1 cellular context compared by ENCODE assay signal in the genomic region with DNA sequence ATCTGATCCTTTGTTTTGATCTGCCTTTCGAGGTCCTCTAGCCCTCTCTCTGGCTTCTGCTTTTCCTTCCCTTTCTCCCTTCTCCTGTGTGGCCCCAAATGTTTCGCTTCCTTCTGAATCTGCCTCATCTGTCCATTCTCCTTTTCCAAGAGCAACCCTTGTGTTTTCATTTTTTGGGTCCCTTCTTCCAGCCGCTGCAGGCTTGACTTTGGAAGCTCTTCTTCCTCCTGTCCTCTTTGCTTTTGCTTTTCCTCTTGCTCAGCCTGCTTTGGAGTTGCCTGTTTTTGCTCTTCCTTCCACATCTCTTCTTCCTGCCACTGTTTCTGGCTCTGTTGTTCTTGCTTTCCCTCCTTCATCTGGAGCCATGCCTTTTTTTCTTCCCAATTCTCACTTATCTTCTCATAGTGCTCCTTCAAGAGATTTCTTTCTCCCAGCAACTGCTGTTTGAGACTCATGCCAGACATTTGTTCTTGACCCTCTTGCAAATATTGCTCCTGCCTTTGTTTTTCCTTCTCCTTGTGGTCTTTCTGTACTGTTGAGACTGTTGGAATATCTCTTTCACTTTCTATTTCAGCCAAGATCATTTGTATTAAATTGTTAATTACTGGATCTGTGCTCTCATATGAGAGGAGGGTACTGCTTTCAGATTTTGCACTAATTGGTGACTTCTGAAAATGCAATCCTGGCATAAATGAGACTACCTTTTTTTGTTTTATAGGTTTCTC.
TF ChIP-seq lines count a peak whose summit lies in the region.

No MANE protein-coding gene starts in this region.

TF ChIP-seq in H1, 55 proteins besides CTCF, POLR2A, EP300 and RAD21:
- TF ChIP-seq SUZ12 (IDR thresholded peaks at IDR 0.05; ENCODE audit: low read length) = no peak
